Comparison of ENCODE assay signal across 12 cellular contexts in the genomic region with DNA sequence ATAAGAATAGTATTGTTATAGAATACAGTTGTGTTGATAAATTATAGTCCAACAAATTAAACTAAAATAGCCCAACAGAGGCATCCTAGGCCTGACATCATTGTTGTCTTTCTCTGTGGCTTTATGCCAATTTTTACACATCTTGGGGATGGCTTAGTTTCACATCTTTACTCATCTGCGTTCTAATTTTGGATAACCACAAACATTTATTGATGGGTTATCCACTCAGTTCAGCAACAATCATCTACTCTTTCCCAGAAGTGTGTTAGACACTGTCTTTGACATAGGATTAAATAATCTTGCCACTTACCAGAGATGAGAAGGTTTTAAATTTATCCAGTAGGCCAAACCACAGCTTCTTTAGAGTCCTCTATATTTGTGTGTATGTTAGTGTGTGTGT.
DNase-seq lines count a peak whose midpoint lies in the region; ATAC-seq and TF ChIP-seq lines count a peak whose summit lies in the region.
"Had no signal": no experiment of that assay in that cellular context is flagged by ENCODE, and none has a peak within 500 bp of the region (broad histone marks: within the 10 kb centered on the region; RNA-seq: fewer than 3 reads in every experiment).

No MANE protein-coding gene starts in this region.

- H3K27ac ChIP-seq in muscle layer of colon (ENCODE audit: low read depth, low read length) (peak overlapping the region; percentile 25), tibial artery (peak overlapping the region; percentile 76)

- peak overlapping the region; percentile 47 for H3K27ac Mint-ChIP-seq in activated T-helper 17 cell treated with anti-CD3 and anti-CD28 coated beads, Interleukin-2, amount 50 U/mL, for 72 hours

- peak overlapping the region; percentile 1 for H3K4me3 Mint-ChIP-seq in activated T-helper 17 cell treated with anti-CD3 and anti-CD28 coated beads, Interleukin-2, amount 50 U/mL, for 72 hours
- H3K4me3 Mint-ChIP-seq: activated T-cell treated with anti-CD3 and anti-CD28 coated beads, Interleukin-2, amount 50 U/mL, for 24 hours had no signal

- no peaks in the 10 kb centered on the region for H3K27me3 Mint-ChIP-seq in activated T-helper 17 cell treated with anti-CD3 and anti-CD28 coated beads, Interleukin-2, amount 50 U/mL, for 72 hours
- H3K27me3 Mint-ChIP-seq: activated T-cell treated with anti-CD3 and anti-CD28 coated beads, Interleukin-2, amount 50 U/mL, for 24 hours had no signal

- H3K9me3 Mint-ChIP-seq in activated T-helper 17 cell treated with anti-CD3 and anti-CD28 coated beads, Interleukin-2, amount 50 U/mL, for 72 hours = no peaks in the 10 kb centered on the region
- H3K9me3 Mint-ChIP-seq: activated T-cell treated with anti-CD3 and anti-CD28 coated beads, Interleukin-2, amount 50 U/mL, for 24 hours had no signal

- H3K9me3 ChIP-seq in muscle layer of colon (ENCODE audit: low read length) (no peaks in the 10 kb centered on the region), tibial artery (no peaks in the 10 kb centered on the region)

- H3K4me3 ChIP-seq in muscle layer of colon (ENCODE audit: low read depth in 1 of 2, low read length in 2 of 2) (no peak overlapping the region), tibial artery (no peak overlapping the region)

- TF ChIP-seq CTCF in tibial artery (IDR thresholded peaks at IDR 0.05) = no peak

- no peaks in the 10 kb centered on the region for H3K36me3 ChIP-seq in muscle layer of colon (ENCODE audit: insufficient read depth, low read length)
- H3K36me3 ChIP-seq in tibial artery = no peaks in the 10 kb centered on the region

- peaks cover 11% of the 10 kb centered on the region for H3K4me1 Mint-ChIP-seq in activated T-helper 17 cell treated with anti-CD3 and anti-CD28 coated beads, Interleukin-2, amount 50 U/mL, for 72 hours

- H3K9ac ChIP-seq in muscle layer of colon (ENCODE audit: low read length) = no peak overlapping the region

- DNase-seq in DMS79 treated with DMSO at 0.1 percent for 48 hours (lab: John Stamatoyannopoulos, UW) (peak; percentile 51), DMS79 (lab: John Stamatoyannopoulos, UW) (no peak), tibial artery (no peak), T-helper 9 cell (no peak), NCI-H1048 (lab: John Stamatoyannopoulos, UW) (no peak)
- DNase-seq: activated T-cell treated with anti-CD3 and anti-CD28 coated beads, Interleukin-2, amount 50 U/mL, for 24 hours; islet precursor cell; NCI-H1930; occipital lobe had no signal

- ATAC-seq in activated T-helper 17 cell treated with anti-CD3 and anti-CD28 coated beads, Interleukin-2, amount 50 U/mL, for 72 hours (replicated peaks) = peak; percentile 65
- no peak for ATAC-seq in esophagus mucosa

- no peaks in the 10 kb centered on the region for H3K36me3 Mint-ChIP-seq in activated T-helper 17 cell treated with anti-CD3 and anti-CD28 coated beads, Interleukin-2, amount 50 U/mL, for 72 hours (ENCODE audit: low read depth)

- H3K27me3 ChIP-seq in muscle layer of colon (ENCODE audit: control insufficient read depth in 1 of 2, insufficient read depth in 2 of 2, low read length in 2 of 2) = no peaks in the 10 kb centered on the region
- H3K27me3 ChIP-seq in tibial artery = no peaks in the 10 kb centered on the region

- H3K4me1 ChIP-seq in muscle layer of colon (ENCODE audit: insufficient read depth, low read length) (peaks cover 32% of the 10 kb centered on the region), tibial artery (peaks cover 0 to 62% (median 33%) of the 10 kb centered on the region in 4 donors)

- intact Hi-C loops in tibial artery (cut with DNase I; ENCODE audit: low total_unique reads) = loop anchor here (5.0 kb wide), 1 partner anchor 124 kb away; no protein-coding TSS in a partner anchor
